18 cellular contexts compared by ENCODE assay signal in the genomic region with DNA sequence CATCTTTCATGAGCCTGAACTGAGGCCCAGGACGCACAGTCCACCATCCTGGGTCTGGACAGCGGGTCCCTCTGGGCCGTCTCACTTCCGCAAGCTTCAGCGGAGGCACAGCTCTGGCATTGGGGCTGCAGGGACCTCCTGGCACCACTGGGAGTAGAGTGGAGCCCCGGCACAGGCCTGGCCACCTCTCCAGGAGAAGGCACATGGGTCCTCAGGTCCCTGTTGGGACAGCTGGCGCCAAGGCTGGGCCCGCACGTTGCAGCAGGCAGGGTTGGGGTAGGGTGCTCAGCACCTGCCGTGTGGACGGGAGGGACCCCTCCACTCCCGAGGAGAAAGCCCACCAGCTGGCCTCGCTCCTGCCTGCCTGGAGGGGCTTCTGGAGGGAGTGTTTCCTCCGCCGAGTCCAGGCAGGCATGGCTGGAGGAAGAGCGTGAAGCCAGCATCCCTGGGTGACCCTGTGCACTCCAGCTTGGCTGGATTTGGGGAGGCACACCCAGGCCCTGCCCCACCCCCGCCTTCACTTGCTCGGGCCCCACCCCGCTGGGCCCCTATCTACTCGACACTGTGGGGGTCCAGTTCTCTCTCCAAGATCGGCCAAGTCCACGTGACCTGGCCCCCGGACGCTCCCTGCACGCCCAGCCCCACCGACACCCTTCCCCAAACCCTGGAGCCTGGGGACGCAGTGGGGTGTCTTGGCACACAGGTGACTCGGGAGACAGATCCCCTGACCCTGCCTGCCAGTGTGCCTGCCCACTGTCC.
"Had no signal": no experiment of that assay in that cellular context is flagged by ENCODE, and none has a peak within 500 bp of the region (broad histone marks: within the 10 kb centered on the region; RNA-seq: fewer than 3 reads in every experiment).

No MANE protein-coding gene starts in this region.

- H3K36me3 Mint-ChIP-seq: activated naive CD8-positive, alpha-beta T cell treated with anti-CD3 and anti-CD28 coated beads, Interleukin-2, amount 10 ng/mL, durations not matched to agents 7 days and 5 days; natural killer cell had no signal

- ATAC-seq: left lobe of liver had no signal

- H3K4me3 ChIP-seq: gastroesophageal sphincter, heart right ventricle, mucosa of descending colon, tibial artery had no signal

- DNase-seq: activated CD4-positive, alpha-beta T cell treated with anti-CD3 and anti-CD28 coated beads, Interleukin-2, amount 50 U/mL, for 1 hour; activated CD8-positive, alpha-beta memory T cell treated with anti-CD3 and anti-CD28 coated beads for 24 hours; activated naive CD8-positive, alpha-beta T cell treated with anti-CD3 and anti-CD28 coated beads, Interleukin-2, amount 10 ng/mL, durations not matched to agents 7 days and 5 days; aorta; cerebellar nuclear complex; dermis blood vessel endothelial cell; effector memory CD8-positive, alpha-beta T cell; heart right ventricle; natural killer cell; posterior cingulate gyrus; retina; tibial artery had no signal

- H3K36me3 ChIP-seq: gastroesophageal sphincter, heart right ventricle, tibial artery had no signal

- H3K27ac ChIP-seq: epithelial cell of prostate, heart right ventricle, tibial artery had no signal

- H3K27ac Mint-ChIP-seq: activated naive CD8-positive, alpha-beta T cell treated with anti-CD3 and anti-CD28 coated beads, Interleukin-2, amount 10 ng/mL, durations not matched to agents 7 days and 5 days; activated T-helper 1 cell treated with anti-CD3 and anti-CD28 coated beads, Interleukin-12 subunit alpha, Interleukin-12 subunit beta, Interleukin-2, Interleukin-4 antibody, amounts not matched to agents 30 ng/mL and 10 ng/mL and 1 ng/mL, durations not matched to agents 14 hours and 24 hours and 36 hours; effector memory CD8-positive, alpha-beta T cell had no signal

- H3K27me3 Mint-ChIP-seq: effector memory CD8-positive, alpha-beta T cell had no signal

- H3K9me3 Mint-ChIP-seq: activated naive CD8-positive, alpha-beta T cell treated with anti-CD3 and anti-CD28 coated beads, Interleukin-2, amount 10 ng/mL, durations not matched to agents 7 days and 5 days; activated T-helper 1 cell treated with anti-CD3 and anti-CD28 coated beads, Interleukin-12 subunit alpha, Interleukin-12 subunit beta, Interleukin-2, Interleukin-4 antibody, amounts not matched to agents 30 ng/mL and 10 ng/mL and 1 ng/mL, durations not matched to agents 14 hours and 24 hours and 36 hours; effector memory CD8-positive, alpha-beta T cell; natural killer cell; stimulated activated effector memory CD8-positive, alpha-beta T cell treated with anti-CD3 and anti-CD28 coated beads, Interleukin-12 subunit alpha, Interleukin-12 subunit beta, amount 100 ng/mL, for 72 hours had no signal

- H3K9me3 ChIP-seq: gastroesophageal sphincter, heart right ventricle, mucosa of descending colon, tibial artery had no signal

- H3K4me3 Mint-ChIP-seq: activated naive CD8-positive, alpha-beta T cell treated with anti-CD3 and anti-CD28 coated beads, Interleukin-2, amount 10 ng/mL, durations not matched to agents 7 days and 5 days; activated T-helper 1 cell treated with anti-CD3 and anti-CD28 coated beads, Interleukin-12 subunit alpha, Interleukin-12 subunit beta, Interleukin-2, Interleukin-4 antibody, amounts not matched to agents 30 ng/mL and 10 ng/mL and 1 ng/mL, durations not matched to agents 14 hours and 24 hours and 36 hours; stimulated activated effector memory CD8-positive, alpha-beta T cell treated with anti-CD3 and anti-CD28 coated beads, Interleukin-12 subunit alpha, Interleukin-12 subunit beta, amount 100 ng/mL, for 72 hours had no signal
